ENCODE assay signal across 20 cellular contexts in genomic region chr13:103184413-103184812, GRCh38.
DNase-seq lines count a peak whose midpoint lies in the region; ATAC-seq and TF ChIP-seq lines count a peak whose summit lies in the region.
"Had no signal": no experiment of that assay in that cellular context is flagged by ENCODE, and none has a peak within 500 bp of the region (broad histone marks: within the 10 kb centered on the region; RNA-seq: fewer than 3 reads in every experiment).

No MANE protein-coding gene starts in this region.

- H3K4me1 ChIP-seq in neural progenitor cell: peaks cover 11% of the 10 kb centered on the region
- no peaks in the 10 kb centered on the region for H3K4me1 ChIP-seq in ascending aorta
- H3K4me1 ChIP-seq: upper lobe of right lung had no signal

- no peak overlapping the region for H3K4me2 ChIP-seq in neural progenitor cell

- H2AFZ ChIP-seq in neural progenitor cell (replicated peaks): no peak overlapping the region

- H3K79me2 ChIP-seq in neural progenitor cell (ENCODE audit: low read depth): no peaks in the 10 kb centered on the region

- H3K27me3 ChIP-seq in neural progenitor cell (no peaks in the 10 kb centered on the region), ascending aorta (no peaks in the 10 kb centered on the region)
- H3K27me3 ChIP-seq: upper lobe of right lung had no signal

- DNase-seq in type B pancreatic cell (ENCODE audit: extremely low spot score, unreplicated experiment) (no peak), neural progenitor cell (ENCODE audit: low spot score) (no peak), ascending aorta (ENCODE audit: low spot score in 2 of 2) (no peak)
- DNase-seq in naive thymus-derived CD8-positive, alpha-beta T cell: no peak
- DNase-seq: activated CD4-positive, alpha-beta T cell treated with anti-CD3 and anti-CD28 coated beads for 36 hours; activated CD8-positive, alpha-beta memory T cell treated with anti-CD3 and anti-CD28 coated beads, Interleukin-2, amount 10 ng/mL, durations not matched to agents 7 days and 5 days; AML-193; foreskin fibroblast; naive thymus-derived CD4-positive, alpha-beta T cell; NCI-H187 treated with DMSO at 0.1 percent for 48 hours; NCI-H446; stimulated activated CD4-positive, alpha-beta T cell treated with anti-CD3 and anti-CD28 coated beads, Interleukin-1b, Interleukin-23, amount 100 ng/mL, for 48 hours; upper lobe of right lung had no signal

- no peak overlapping the region for H3K9ac ChIP-seq in neural progenitor cell

- POLR2A ChIA-PET in naive thymus-derived CD8-positive, alpha-beta T cell (lab: Charles Lee): no interaction called here

- H3K27ac ChIP-seq in neural progenitor cell: no peak overlapping the region
- no peak overlapping the region for H3K27ac ChIP-seq in ascending aorta
- H3K27ac ChIP-seq: upper lobe of right lung had no signal

- H3F3A ChIP-seq in neural progenitor cell (ENCODE audit: low read depth): peaks cover 9% of the 10 kb centered on the region

- H3K27me3 Mint-ChIP-seq in type B pancreatic cell: no peaks in the 10 kb centered on the region
- no peaks in the 10 kb centered on the region for H3K27me3 Mint-ChIP-seq in neural progenitor cell (ENCODE audit: insufficient read depth, low read depth)
- no peaks in the 10 kb centered on the region for H3K27me3 Mint-ChIP-seq in naive thymus-derived CD8-positive, alpha-beta T cell
- H3K27me3 Mint-ChIP-seq: activated CD4-positive, alpha-beta T cell treated with anti-CD3 and anti-CD28 coated beads for 36 hours; activated CD8-positive, alpha-beta memory T cell treated with anti-CD3 and anti-CD28 coated beads, Interleukin-2, amount 10 ng/mL, durations not matched to agents 7 days and 5 days; dendritic cell treated with granulocyte-macrophage colony-stimulating factor and Interleukin-4, amounts not matched to agents 40 ng/mL and 50 ng/mL, for 4 days; memory B cell had no signal

- H3K9me3 ChIP-seq in neural progenitor cell (ENCODE audit: low read depth) (no peaks in the 10 kb centered on the region), ascending aorta (no peaks in the 10 kb centered on the region)
- H3K9me3 ChIP-seq: upper lobe of right lung had no signal

- no peaks in the 10 kb centered on the region for H3K36me3 Mint-ChIP-seq in type B pancreatic cell
- no peaks in the 10 kb centered on the region for H3K36me3 Mint-ChIP-seq in neural progenitor cell
- no peaks in the 10 kb centered on the region for H3K36me3 Mint-ChIP-seq in naive thymus-derived CD8-positive, alpha-beta T cell
- H3K36me3 Mint-ChIP-seq: activated CD8-positive, alpha-beta memory T cell treated with anti-CD3 and anti-CD28 coated beads, Interleukin-2, amount 10 ng/mL, durations not matched to agents 7 days and 5 days; memory B cell; naive thymus-derived CD4-positive, alpha-beta T cell had no signal

- TF ChIP-seq CTCF in type B pancreatic cell (conservative IDR thresholded peaks at IDR 0.05): no peak
- TF ChIP-seq CTCF in neural progenitor cell (IDR thresholded peaks at IDR 0.05): no peak
- no peak for TF ChIP-seq CTCF in ascending aorta (IDR thresholded peaks at IDR 0.05)

- H3K27ac Mint-ChIP-seq in type B pancreatic cell: peak overlapping the region; percentile 39
- no peak overlapping the region for H3K27ac Mint-ChIP-seq in neural progenitor cell
- H3K27ac Mint-ChIP-seq in naive thymus-derived CD8-positive, alpha-beta T cell: no peak overlapping the region
- H3K27ac Mint-ChIP-seq: activated CD4-positive, alpha-beta T cell treated with anti-CD3 and anti-CD28 coated beads for 36 hours; activated CD8-positive, alpha-beta memory T cell treated with anti-CD3 and anti-CD28 coated beads, Interleukin-2, amount 10 ng/mL, durations not matched to agents 7 days and 5 days; activated T-helper 2 cell treated with anti-CD3 and anti-CD28 coated beads, Interferon-gamma antibody, Interleukin-2, Interleukin-4, amounts not matched to agents 10 μg/mL and 5 μg/mL and 100 μg/mL, durations not matched to agents 14 hours and 24 hours and 36 hours; dendritic cell treated with granulocyte-macrophage colony-stimulating factor and Interleukin-4, amounts not matched to agents 40 ng/mL and 50 ng/mL, for 4 days; memory B cell; naive thymus-derived CD4-positive, alpha-beta T cell had no signal

- no peaks in the 10 kb centered on the region for H3K36me3 ChIP-seq in neural progenitor cell
- no peaks in the 10 kb centered on the region for H3K36me3 ChIP-seq in ascending aorta
- H3K36me3 ChIP-seq: upper lobe of right lung had no signal

- ATAC-seq in GM18870 (IDR thresholded peaks at IDR 0.05; ENCODE audit: unreplicated experiment) (peak; percentile 62), GM21723 (IDR thresholded peaks at IDR 0.05; ENCODE audit: unreplicated experiment) (peak; percentile 54), HG03066 (IDR thresholded peaks at IDR 0.05; ENCODE audit: low read depth, unreplicated experiment) (peak; percentile 54)
- no peak for ATAC-seq in naive thymus-derived CD8-positive, alpha-beta T cell
- ATAC-seq: activated CD4-positive, alpha-beta T cell treated with anti-CD3 and anti-CD28 coated beads for 36 hours; activated CD8-positive, alpha-beta memory T cell treated with anti-CD3 and anti-CD28 coated beads, Interleukin-2, amount 10 ng/mL, durations not matched to agents 7 days and 5 days; K562; naive thymus-derived CD4-positive, alpha-beta T cell; upper lobe of right lung had no signal

- H3K4me3 Mint-ChIP-seq in type B pancreatic cell: no peak overlapping the region
- no peak overlapping the region for H3K4me3 Mint-ChIP-seq in neural progenitor cell
- H3K4me3 Mint-ChIP-seq in naive thymus-derived CD8-positive, alpha-beta T cell: no peak overlapping the region
- H3K4me3 Mint-ChIP-seq: activated CD4-positive, alpha-beta T cell treated with anti-CD3 and anti-CD28 coated beads for 36 hours; activated CD8-positive, alpha-beta memory T cell treated with anti-CD3 and anti-CD28 coated beads, Interleukin-2, amount 10 ng/mL, durations not matched to agents 7 days and 5 days; dendritic cell treated with granulocyte-macrophage colony-stimulating factor and Interleukin-4, amounts not matched to agents 40 ng/mL and 50 ng/mL, for 4 days; memory B cell; naive thymus-derived CD4-positive, alpha-beta T cell had no signal

- H3K9me3 Mint-ChIP-seq in type B pancreatic cell: peaks cover 5% of the 10 kb centered on the region
- peaks cover 8% of the 10 kb centered on the region for H3K9me3 Mint-ChIP-seq in neural progenitor cell
- no peaks in the 10 kb centered on the region for H3K9me3 Mint-ChIP-seq in naive thymus-derived CD8-positive, alpha-beta T cell
- H3K9me3 Mint-ChIP-seq: activated T-helper 2 cell treated with anti-CD3 and anti-CD28 coated beads, Interferon-gamma antibody, Interleukin-2, Interleukin-4, amounts not matched to agents 10 μg/mL and 5 μg/mL and 100 μg/mL, durations not matched to agents 14 hours and 24 hours and 36 hours; dendritic cell treated with granulocyte-macrophage colony-stimulating factor and Interleukin-4, amounts not matched to agents 40 ng/mL and 50 ng/mL, for 4 days; memory B cell had no signal

- H4K20me1 ChIP-seq in neural progenitor cell (ENCODE audit: low read depth): no peaks in the 10 kb centered on the region

- H3K4me3 ChIP-seq in neural progenitor cell (no peak overlapping the region), ascending aorta (no peak overlapping the region)
- H3K4me3 ChIP-seq: K562, upper lobe of right lung had no signal

- intact Hi-C loops in ascending aorta (cut with DNase I): no loop called here

- H3K4me1 Mint-ChIP-seq in type B pancreatic cell (ENCODE audit: unreplicated experiment) (peaks cover 12% of the 10 kb centered on the region), neural progenitor cell (peaks cover 17% of the 10 kb centered on the region)
- H3K4me1 Mint-ChIP-seq in naive thymus-derived CD8-positive, alpha-beta T cell: no peaks in the 10 kb centered on the region
- H3K4me1 Mint-ChIP-seq: activated CD4-positive, alpha-beta T cell treated with anti-CD3 and anti-CD28 coated beads for 36 hours; activated CD8-positive, alpha-beta memory T cell treated with anti-CD3 and anti-CD28 coated beads, Interleukin-2, amount 10 ng/mL, durations not matched to agents 7 days and 5 days; memory B cell; naive thymus-derived CD4-positive, alpha-beta T cell had no signal

Comparison
In these comparisons a context has a peak if more than half of its experiments do, and no peak if none do; other contexts are left out.
1. ATAC-seq: peak in GM18870 (single experiment), GM21723 (single experiment) and HG03066 (single experiment); none in naive thymus-derived CD8-positive, alpha-beta T cell (0 of 2).